Comparison of ENCODE assay signal across 8 cellular contexts in the genomic region with DNA sequence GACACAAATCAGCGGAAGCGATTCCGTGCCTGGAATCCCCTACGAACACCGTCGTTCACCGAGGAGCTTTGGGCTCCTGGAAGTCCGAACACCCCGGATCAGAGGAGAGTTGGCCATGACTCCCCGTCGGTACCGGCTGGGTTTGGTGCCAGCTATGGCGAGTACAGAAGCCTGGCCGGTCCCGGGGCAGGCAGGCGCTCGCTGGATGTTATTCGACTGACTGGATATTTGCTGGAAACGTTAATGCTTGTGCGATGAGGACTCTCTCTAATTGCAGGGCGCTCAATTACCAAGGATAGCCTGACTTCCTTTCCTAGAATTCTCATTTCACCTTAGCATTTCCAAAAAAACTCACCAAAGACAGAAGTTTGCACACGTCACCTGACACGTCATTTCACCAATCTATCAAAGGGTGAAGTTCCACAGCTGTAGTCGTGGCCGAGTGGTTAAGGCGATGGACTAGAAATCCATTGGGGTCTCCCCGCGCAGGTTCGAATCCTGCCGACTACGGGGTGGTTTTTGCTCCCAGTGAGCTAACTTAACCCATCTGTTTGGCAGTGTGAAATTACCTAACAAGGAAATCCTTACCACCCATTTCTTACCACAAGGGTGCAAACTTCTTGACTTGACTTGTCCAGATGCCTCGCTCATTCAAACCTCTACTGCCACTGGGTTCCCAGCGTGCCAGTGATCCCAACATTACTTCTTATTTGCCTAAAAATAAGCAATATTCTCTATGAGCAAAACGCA. TPM values are rescaled to one million over a fixed set of nuclear protein-coding genes. Genes with fewer than 3 reads are reported as not detected.
A peak's percentile ranks its signal among the peaks of the same experiment; 100 is the strongest.
DNase-seq lines count a peak whose midpoint lies in the region; ATAC-seq and TF ChIP-seq lines count a peak whose summit lies in the region.

No MANE protein-coding gene starts in this region.

- no peak overlapping the region for H3K27ac ChIP-seq in cardiac muscle cell

- H3K27me3 ChIP-seq in cardiac muscle cell = peaks cover 29% of the 10 kb centered on the region

- peak; percentile 50 for ATAC-seq in GM19467 (IDR thresholded peaks at IDR 0.05; ENCODE audit: unreplicated experiment)

- DNase-seq in AG08396 (ENCODE audit: low spot score) (peak; percentile 72), NCI-H226 (peak; percentile 75), cardiac muscle cell (ENCODE audit: low read depth in 1 of 2, low spot score in 1 of 2) (peak; percentile 33 to 79), retina (peak; percentile 70), GM19240 (ENCODE audit: insufficient read length, low spot score) (no peak)
- peak; percentile 68 for DNase-seq in activated naive CD4-positive, alpha-beta T cell treated with Interleukin-2 at 50 U/mL for 16 hours
- DNase-seq in effector CD4-positive, alpha-beta T cell = no peak

- H3K4me1 ChIP-seq in cardiac muscle cell (ENCODE audit: low read depth) = no peaks in the 10 kb centered on the region

- peak overlapping the region; percentile 62 for H3K4me3 ChIP-seq in cardiac muscle cell

- no peaks in the 10 kb centered on the region for H3K36me3 ChIP-seq in cardiac muscle cell

- no peaks in the 10 kb centered on the region for H3K9me3 ChIP-seq in cardiac muscle cell (ENCODE audit: low read depth)

- TF ChIP-seq CTCF in cardiac muscle cell (IDR thresholded peaks at IDR 0.05; ENCODE audit: low read depth, low read length) = no peak

RNA-seq across cellular contexts. Expression of a gene that starts 22.7 kb away (rescaled TPM):
- total RNA-seq in cardiac muscle cell = 4.9 and 6.4 TPM in 2 replicates
- 5.1 and 5.8 TPM in 2 replicates for polyA plus RNA-seq in cardiac muscle cell

Comparison
In these comparisons a context has a peak if more than half of its experiments do, and no peak if none do; other contexts are left out.
1. DNase-seq: peak in AG08396 (single experiment), NCI-H226 (single experiment), activated naive CD4-positive, alpha-beta T cell treated with Interleukin-2 at 50 U/mL for 16 hours (single experiment), cardiac muscle cell (2 of 2) and retina (single experiment); none in effector CD4-positive, alpha-beta T cell (single experiment) and GM19240 (single experiment).